15 cellular contexts compared by ENCODE assay signal in genomic region chr10:5574642-5575131, GRCh38. TPM values are rescaled to one million over a fixed set of nuclear protein-coding genes. Genes with fewer than 3 reads are reported as not detected.
DNase-seq lines count a peak whose midpoint lies in the region; ATAC-seq, FAIRE-seq and TF ChIP-seq lines count a peak whose summit lies in the region.
"Had no signal": no experiment of that assay in that cellular context is flagged by ENCODE, and none has a peak within 500 bp of the region (broad histone marks: within the 10 kb centered on the region; RNA-seq: fewer than 3 reads in every experiment).

No MANE protein-coding gene starts in this region.

- no peaks in the 10 kb centered on the region for H3K9me1 ChIP-seq in K562 (ENCODE audit: control insufficient read depth, insufficient read depth, low read length)

- H4K20me1 ChIP-seq in H9 (ENCODE audit: control insufficient read depth, insufficient read depth, insufficient read length) (no peaks in the 10 kb centered on the region), K562 (replicated peaks; ENCODE audit: control insufficient read depth, insufficient read depth, low read length) (no peaks in the 10 kb centered on the region), neural progenitor cell (ENCODE audit: low read depth) (no peaks in the 10 kb centered on the region)

- no peak overlapping the region for H3T11ph ChIP-seq in H9 (ENCODE audit: low read length)

- H3K36me3 ChIP-seq in K562 (ENCODE audit: control insufficient read depth, insufficient read depth, low read length) = no peaks in the 10 kb centered on the region
- H3K36me3 ChIP-seq in liver (ENCODE audit: control insufficient read depth in 4 of 4, insufficient read depth in 3 of 4, low read depth in 1 of 4, low read length in 3 of 4) = no peaks in the 10 kb centered on the region
- no peaks in the 10 kb centered on the region for H3K36me3 ChIP-seq in sigmoid colon
- no peaks in the 10 kb centered on the region for H3K36me3 ChIP-seq in neural progenitor cell

- H3K4me1 Mint-ChIP-seq in H9 = peaks cover 5 to 17% of the 10 kb centered on the region in 2 experiments; a peak in 3 of 4 replicates
- peaks cover 34% of the 10 kb centered on the region for H3K4me1 Mint-ChIP-seq in neural progenitor cell
- H3K4me1 Mint-ChIP-seq: stimulated activated effector memory CD8-positive, alpha-beta T cell treated with anti-CD3 and anti-CD28 coated beads, Interleukin-12 subunit alpha, Interleukin-12 subunit beta, amount 100 ng/mL, for 72 hours had no signal

- H2AFZ ChIP-seq in H9 (ENCODE audit: low read length) (no peak overlapping the region), K562 (ENCODE audit: low read depth, low read length) (no peak overlapping the region), neural progenitor cell (replicated peaks) (no peak overlapping the region)

- TF ChIP-seq EP300 in K562 (IDR thresholded peaks at IDR 0.05; ENCODE audit: low read length) (no peak), sigmoid colon (IDR thresholded peaks at IDR 0.05) (no peak)

- H3K27me3 ChIP-seq in H9 (ENCODE audit: insufficient read depth, low read length) = no peaks in the 10 kb centered on the region
- H3K27me3 ChIP-seq in K562 (ENCODE audit: control insufficient read depth in 2 of 2, insufficient read depth in 2 of 2, low read length in 2 of 2) = no peaks in the 10 kb centered on the region
- H3K27me3 ChIP-seq in liver (ENCODE audit: control insufficient read depth in 4 of 4, insufficient read depth in 4 of 4, low read length in 3 of 4) = no peaks in the 10 kb centered on the region
- H3K27me3 ChIP-seq in sigmoid colon = no peaks in the 10 kb centered on the region
- H3K27me3 ChIP-seq in neural progenitor cell = no peaks in the 10 kb centered on the region

- H4K5ac ChIP-seq in H9 (ENCODE audit: insufficient read length, low read depth, low read length) = no peak overlapping the region

- H3K4me1 ChIP-seq in H9 (ENCODE audit: insufficient read depth, low read length) (no peaks in the 10 kb centered on the region), K562 (replicated peaks in 1 of 2; ENCODE audit: control insufficient read depth in 2 of 2, insufficient read depth in 2 of 2, low read length in 2 of 2) (peaks cover 3 to 31% of the 10 kb centered on the region in 2 experiments; a peak in 3 of 5 replicates), liver (ENCODE audit: control insufficient read depth in 4 of 4, insufficient read depth in 4 of 4, low read length in 3 of 4) (peaks cover 2 to 46% (median 34%) of the 10 kb centered on the region in 4 donors), sigmoid colon (peaks cover 0 to 48% (median 37%) of the 10 kb centered on the region in 4 donors), neural progenitor cell (peaks cover 23% of the 10 kb centered on the region)

- no peak overlapping the region for H2BK120ac ChIP-seq in H9 (ENCODE audit: low read depth, low read length, poor library complexity, severe bottlenecking)

- H3K36me3 Mint-ChIP-seq in H9 (ENCODE audit: insufficient read depth in 1 of 3, low read depth in 3 of 3) (peaks cover 0 to 2% (median 0%) of the 10 kb centered on the region in 3 experiments; a peak in 1 of 7 replicates), neural progenitor cell (no peaks in the 10 kb centered on the region)
- H3K36me3 Mint-ChIP-seq: stimulated activated effector memory CD8-positive, alpha-beta T cell treated with anti-CD3 and anti-CD28 coated beads, Interleukin-12 subunit alpha, Interleukin-12 subunit beta, amount 100 ng/mL, for 72 hours; type B pancreatic cell had no signal

- POLR2A ChIA-PET in K562 (lab: Yijun Ruan, JAX) = no interaction called here

- H3K9me3 ChIP-seq in H9 (ENCODE audit: control insufficient read depth, low read depth, low read length) (no peaks in the 10 kb centered on the region), K562 (replicated peaks; ENCODE audit: control insufficient read depth, insufficient read depth, low read depth, low read length) (no peaks in the 10 kb centered on the region), liver (ENCODE audit: control insufficient read depth in 4 of 4, low read length in 3 of 4) (no peaks in the 10 kb centered on the region), sigmoid colon (no peaks in the 10 kb centered on the region), neural progenitor cell (ENCODE audit: low read depth) (no peaks in the 10 kb centered on the region)

- H3K56ac ChIP-seq in H9 (ENCODE audit: insufficient read length, low read depth, low read length) = no peak overlapping the region

- WGBS in H9 (ENCODE audit: extremely low coverage, insufficient read length, low lambda C conversion rate) = no CpG with 5 or more reads among the region's 14 CpGs
- WGBS in K562 (ENCODE audit: insufficient coverage, low coverage, missing lambda C conversion rate) = 61% methylated on average over 14 of the region's 14 CpGs
- WGBS in liver = 35% methylated on average over 14 of the region's 14 CpGs
- WGBS in sigmoid colon, 2 donors = 16 to 69% methylated on average over 14 of the region's 14 CpGs

- H2BK20ac ChIP-seq in H9 (ENCODE audit: low read depth, low read length, poor library complexity, severe bottlenecking) = no peak overlapping the region

- no peak overlapping the region for H3K23ac ChIP-seq in H9 (ENCODE audit: insufficient read length, low read depth, low read length)

- no peaks in the 10 kb centered on the region for H3K79me2 ChIP-seq in H9 (ENCODE audit: insufficient read depth, low read length)
- H3K79me2 ChIP-seq in K562 (ENCODE audit: control insufficient read depth, insufficient read depth, low read length) = no peaks in the 10 kb centered on the region
- no peaks in the 10 kb centered on the region for H3K79me2 ChIP-seq in neural progenitor cell (ENCODE audit: low read depth)

- TF ChIP-seq POLR2A in K562 (conservative IDR thresholded peaks at IDR 0.05) (no peak), sigmoid colon (IDR thresholded peaks at IDR 0.05) (no peak)

- FAIRE-seq in K562 (lab: Jason Lieb, UNC) = no peak
- FAIRE-seq: endometrium had no signal

- H3K4me2 ChIP-seq in H9 (ENCODE audit: insufficient read depth, insufficient read length, low read length) (no peak overlapping the region), K562 (ENCODE audit: insufficient read depth, low read length) (no peak overlapping the region), neural progenitor cell (no peak overlapping the region)

- DNase-seq in H9 = no peak
- DNase-seq in K562 (ENCODE audit: extremely low read depth in 1 of 4, low spot score in 3 of 4) = no peak
- peak; percentile 70 for DNase-seq in sigmoid colon
- no peak for DNase-seq in stimulated activated CD4-positive, alpha-beta T cell treated with anti-CD3 and anti-CD28 coated beads, Interleukin-1b, Interleukin-23, amount 100 ng/mL, for 48 hours
- DNase-seq in neural progenitor cell (ENCODE audit: low spot score) = no peak
- DNase-seq in activated CD8-positive, alpha-beta memory T cell treated with anti-CD3 and anti-CD28 coated beads for 24 hours = no peak
- DNase-seq in NCI-H524 (lab: John Stamatoyannopoulos, UW) = no peak
- DNase-seq: COR-L47, NCI-H82 had no signal

- H4K91ac ChIP-seq in H9 (ENCODE audit: insufficient read length, low read depth, low read length) = no peak overlapping the region

- no peak overlapping the region for H3K9ac ChIP-seq in H9 (ENCODE audit: extremely low read depth, insufficient read length, low read length)
- H3K9ac ChIP-seq in K562 (ENCODE audit: insufficient read depth in 1 of 2, low read depth in 2 of 2, low read length in 2 of 2) = peak overlapping the region in 1 of 2 experiments; percentile 77; a peak in 1 of 4 replicates
- H3K9ac ChIP-seq in liver (ENCODE audit: low read depth in 1 of 2, low read length in 2 of 2) = no peak overlapping the region
- no peak overlapping the region for H3K9ac ChIP-seq in neural progenitor cell

- no peak overlapping the region for H2BK5ac ChIP-seq in H9 (ENCODE audit: insufficient read length, low read length)

- no peak overlapping the region for H2AK5ac ChIP-seq in H9 (ENCODE audit: insufficient read length, low read length)

- H3K9me3 Mint-ChIP-seq in H9 (no peaks in the 10 kb centered on the region), neural progenitor cell (peaks cover 1% of the 10 kb centered on the region)
- H3K9me3 Mint-ChIP-seq: stimulated activated effector memory CD8-positive, alpha-beta T cell treated with anti-CD3 and anti-CD28 coated beads, Interleukin-12 subunit alpha, Interleukin-12 subunit beta, amount 100 ng/mL, for 72 hours; type B pancreatic cell had no signal

- CTCF ChIA-PET in K562 (lab: Yijun Ruan, JAX; ENCODE audit: low intra/inter-chr PET ratio) = no interaction called here

- H3K4ac ChIP-seq in H9 (ENCODE audit: low read depth, low read length) = no peak overlapping the region

- peaks cover 3% of the 10 kb centered on the region; the same call in 1 of the 2 replicates for H3K27me3 Mint-ChIP-seq in H9 (ENCODE audit: low read depth)
- peaks cover 7% of the 10 kb centered on the region for H3K27me3 Mint-ChIP-seq in neural progenitor cell (ENCODE audit: insufficient read depth, low read depth)
- H3K27me3 Mint-ChIP-seq: type B pancreatic cell had no signal

- no peak overlapping the region for H3K4me3 ChIP-seq in K562
- H3K4me3 ChIP-seq in liver (ENCODE audit: low read depth in 1 of 3, low read length in 3 of 3) = no peak overlapping the region
- H3K4me3 ChIP-seq in sigmoid colon = no peak overlapping the region
- no peak overlapping the region for H3K4me3 ChIP-seq in neural progenitor cell

- intact Hi-C loops in K562 (cut with micrococcal nuclease) = no loop called here
- intact Hi-C loops in sigmoid colon (cut with DNase I) = loop anchor here (5.0 to 10.0 kb wide), 3 partner anchors 42 to 590 kb away; no protein-coding TSS in a partner anchor

- no peaks in the 10 kb centered on the region for H3K23me2 ChIP-seq in H9 (ENCODE audit: insufficient read length, low read depth, low read length, poor library complexity, severe bottlenecking)

- TF ChIP-seq CTCF in H9 (conservative IDR thresholded peaks at IDR 0.05) = no peak
- TF ChIP-seq CTCF in K562 (IDR thresholded peaks at IDR 0.05 in 2 of 3, conservative IDR thresholded peaks at IDR 0.05 in 1 of 3; ENCODE audit: insufficient read depth in 2 of 3, low read depth in 1 of 3, low read length in 3 of 3) = no peak
- no peak for TF ChIP-seq CTCF in liver (IDR thresholded peaks at IDR 0.05; ENCODE audit: low read depth, low read length, missing input control)
- TF ChIP-seq CTCF in sigmoid colon (IDR thresholded peaks at IDR 0.05) = no peak
- no peak for TF ChIP-seq CTCF in neural progenitor cell (IDR thresholded peaks at IDR 0.05)

- in situ Hi-C loops in K562 (cut with MboI) = no loop called here

- no peak overlapping the region for H2BK12ac ChIP-seq in H9 (ENCODE audit: insufficient read length, low read depth, low read length)

- BruUV-seq in K562 (replicated peaks; lab: Mats Ljungman, UMichigan) = no TSS peak

- H3K14ac ChIP-seq in H9 (ENCODE audit: insufficient read depth, low read length) = no peak overlapping the region

- no peak overlapping the region for H3K27ac ChIP-seq in H9 (ENCODE audit: insufficient read length, low read depth, low read length)
- H3K27ac ChIP-seq in K562 (ENCODE audit: extremely low read depth, low read depth, low read length) = no peak overlapping the region
- peak overlapping the region; percentile 55 to 69 for H3K27ac ChIP-seq in liver (ENCODE audit: low read depth in 1 of 2, low read length in 2 of 2)
- peak overlapping the region; percentile 59 to 86 (median 75) for H3K27ac ChIP-seq in sigmoid colon
- no peak overlapping the region for H3K27ac ChIP-seq in neural progenitor cell

- H3F3A ChIP-seq in neural progenitor cell (ENCODE audit: low read depth) = no peaks in the 10 kb centered on the region

- H2BK15ac ChIP-seq in H9 (ENCODE audit: low read depth, low read length) = no peak overlapping the region

- TF ChIP-seq RAD21 in K562 (CRISPR knock-in tag; conservative IDR thresholded peaks at IDR 0.05 in 1 of 2, IDR thresholded peaks at IDR 0.05 in 1 of 2) = no peak
- peak in 1 of 2 donors; percentile 48 for TF ChIP-seq RAD21 in liver (IDR thresholded peaks at IDR 0.05)

- H3K27ac Mint-ChIP-seq in H9 (no peak overlapping the region; a peak in 1 of 7 replicates), neural progenitor cell (no peak overlapping the region)
- H3K27ac Mint-ChIP-seq: stimulated activated effector memory CD8-positive, alpha-beta T cell treated with anti-CD3 and anti-CD28 coated beads, Interleukin-12 subunit alpha, Interleukin-12 subunit beta, amount 100 ng/mL, for 72 hours; type B pancreatic cell had no signal

- H3K18ac ChIP-seq in H9 (ENCODE audit: insufficient read length, low read depth, low read length) = peak overlapping the region; percentile 11

- H4K8ac ChIP-seq in H9 (replicated peaks; ENCODE audit: insufficient read length, low read depth, low read length) = no peak overlapping the region

- no peaks in the 10 kb centered on the region for H3K79me1 ChIP-seq in H9 (ENCODE audit: insufficient read depth, low read depth, low read length, poor library complexity, severe bottlenecking)

- H3K4me3 Mint-ChIP-seq in H9 (no peak overlapping the region), neural progenitor cell (no peak overlapping the region)
- H3K4me3 Mint-ChIP-seq: stimulated activated effector memory CD8-positive, alpha-beta T cell treated with anti-CD3 and anti-CD28 coated beads, Interleukin-12 subunit alpha, Interleukin-12 subunit beta, amount 100 ng/mL, for 72 hours had no signal

- ATAC-seq in K562 = peak; percentile 29
- ATAC-seq: stimulated activated effector memory CD8-positive, alpha-beta T cell treated with anti-CD3 and anti-CD28 coated beads, Interleukin-12 subunit alpha, Interleukin-12 subunit beta, amount 100 ng/mL, for 72 hours had no signal

RNA-seq across cellular contexts. Expression of gene CALML3, which starts 49.9 kb away (rescaled TPM):
- total RNA-seq in H9 (2021) (not detected in 2 replicates), K562 (2014; rRNA removed) (not detected in 2 replicates), K562 (2014; rRNA removed; fragmentation: Illumina TruSeq; extraction: Trizol) (not detected in 2 replicates), K562 (2015; rRNA removed; fragmentation: Illumina TruSeq; extraction: Trizol) (not detected in 2 replicates), K562 (2021) (not detected in 2 replicates), liver (not detected), sigmoid colon (not detected), neural progenitor cell (ENCODE audit: low replicate concordance) (not detected in 2 replicates)
- total RNA-seq in K562 (2011; cell fraction: chromatin; rRNA removed; ENCODE audit: low replicate concordance) = not detected in 2 replicates
- total RNA-seq in K562 (2011; cell fraction: nucleolus; rRNA removed) = not detected in 2 replicates
- total RNA-seq in K562 (2011; cell fraction: nucleoplasm; rRNA removed) = not detected in 2 replicates
- polyA plus RNA-seq in K562 (2011; rRNA removed) (not detected in 2 replicates), K562 (2014; fragmentation: Illumina TruSeq; extraction: Trizol) (not detected in 2 replicates), K562 (2014; fragmentation: Nextera tagmentation; extraction: Ambion mirVana) (not detected), K562 (2014; rRNA removed) (not detected in 2 replicates), liver (not detected), sigmoid colon (under 1 TPM in 1 of 3 donors, not detected in 2; 0.15 TPM)
- polyA plus RNA-seq in K562 (2011; cell fraction: cytosol; rRNA removed) = not detected in 2 replicates
- polyA plus RNA-seq in K562 (2011; cell fraction: nucleus; rRNA removed) = not detected in 2 replicates
- not detected in 2 replicates for polyA plus RNA-seq in K562 (2012)
- polyA minus RNA-seq in K562 (2011; rRNA and poly(A)+ RNA removed) = not detected in 2 replicates
- not detected in 2 replicates for polyA minus RNA-seq in K562 (2011; cell fraction: cytosol; rRNA and poly(A)+ RNA removed)
- polyA minus RNA-seq in K562 (2011; cell fraction: nucleus; rRNA and poly(A)+ RNA removed) = not detected in 2 replicates
- total RNA-seq: RPMI7951; T-helper 1 cell treated with Interleukin-12 subunit alpha and Interleukin-12 subunit beta and Interleukin-4 antibody, amounts not matched to agents 30 ng/mL and 1 ng/mL, for 36 hours had no signal

Comparison
In these comparisons a context has a peak if more than half of its experiments do, and no peak if none do; other contexts are left out.
1. H3K27ac ChIP-seq: peak in liver (2 of 2) and sigmoid colon (4 of 4); none in H9 (single experiment), K562 (single experiment) and neural progenitor cell (single experiment).